ENCODE assay signal across 8 cellular contexts in the genomic region with DNA sequence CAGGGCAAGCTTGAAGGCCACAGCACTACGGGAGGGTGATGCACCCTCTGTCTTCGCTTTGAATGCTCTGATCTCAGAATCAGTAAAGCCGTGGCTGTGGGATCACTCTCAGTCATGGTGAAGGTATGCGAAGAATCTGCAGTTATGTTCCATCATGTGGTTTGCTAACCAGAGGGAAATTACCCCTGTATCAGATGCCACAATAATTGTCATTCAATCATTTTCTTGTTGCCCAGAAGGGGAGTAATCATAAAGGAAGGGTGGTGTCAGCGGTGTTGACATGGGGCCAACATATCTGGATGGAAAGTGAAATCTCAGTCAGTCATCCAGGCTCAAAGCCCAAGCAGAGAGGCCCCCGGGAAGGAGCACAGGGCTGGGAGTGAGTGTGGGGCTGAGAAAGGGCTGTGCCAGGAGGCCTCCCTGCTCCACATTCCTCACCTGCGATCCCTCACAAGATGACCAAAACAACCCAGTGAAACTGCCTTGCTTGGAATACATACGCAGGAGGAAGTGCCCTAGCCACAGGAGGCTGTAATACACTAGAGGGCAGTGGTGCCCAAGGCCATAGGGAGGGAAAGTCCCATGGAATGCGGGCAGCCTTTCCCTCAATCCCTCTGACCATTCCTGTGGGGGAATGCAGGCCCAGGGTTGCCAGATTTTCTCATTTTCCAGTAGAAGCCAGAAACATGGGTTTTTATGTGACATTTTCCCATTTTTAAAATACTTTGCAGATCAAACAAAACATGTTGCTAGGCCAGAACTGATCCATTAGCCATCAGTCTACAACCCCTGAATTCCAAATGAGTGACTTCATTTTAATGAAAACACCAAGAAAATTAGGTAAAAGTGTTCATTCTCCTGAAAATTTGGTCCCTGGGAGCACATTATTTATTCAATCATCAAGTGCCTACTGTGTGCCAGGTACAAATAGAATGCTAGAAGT.
DNase-seq lines count a peak whose midpoint lies in the region; ATAC-seq and TF ChIP-seq lines count a peak whose summit lies in the region.

No MANE protein-coding gene starts in this region.

- no peaks in the 10 kb centered on the region for H3K36me3 Mint-ChIP-seq in activated T-cell treated with anti-CD3 and anti-CD28 coated beads, Interleukin-2, amount 50 U/mL, for 24 hours (ENCODE audit: low read depth)

- H3K4me3 Mint-ChIP-seq in activated T-cell treated with anti-CD3 and anti-CD28 coated beads, Interleukin-2, amount 50 U/mL, for 24 hours = no peak overlapping the region

- no peak overlapping the region for H3K4me3 ChIP-seq in coronary artery

- H3K27ac Mint-ChIP-seq in activated T-cell treated with anti-CD3 and anti-CD28 coated beads, Interleukin-2, amount 50 U/mL, for 24 hours = no peak overlapping the region

- no peaks in the 10 kb centered on the region for H3K9me3 Mint-ChIP-seq in activated T-cell treated with anti-CD3 and anti-CD28 coated beads, Interleukin-2, amount 50 U/mL, for 24 hours

- H3K27ac ChIP-seq in coronary artery = peak overlapping the region; percentile 20 to 70

- intact Hi-C loops in posterior vena cava (cut with DNase I) = no loop called here

- peak; percentile 22 for TF ChIP-seq CTCF in coronary artery (IDR thresholded peaks at IDR 0.05)

- H3K27me3 Mint-ChIP-seq in activated T-cell treated with anti-CD3 and anti-CD28 coated beads, Interleukin-2, amount 50 U/mL, for 24 hours = peaks cover 6% of the 10 kb centered on the region

- DNase-seq in activated T-cell treated with anti-CD3 and anti-CD28 coated beads for 48 hours (ENCODE audit: low read depth) (peak; percentile 6), M059J (ENCODE audit: low read depth) (peak; percentile 98), coronary artery (ENCODE audit: low spot score) (no peak), lung microvascular endothelial cell (ENCODE audit: low read depth in 2 of 2) (peak; percentile 88 to 89), posterior vena cava (ENCODE audit: low spot score) (no peak)
- DNase-seq in activated T-cell treated with anti-CD3 and anti-CD28 coated beads, Interleukin-2, amount 50 U/mL, for 24 hours = no peak

- ATAC-seq in HG02798 (IDR thresholded peaks at IDR 0.05; ENCODE audit: poor library complexity, unreplicated experiment) (no peak), GM19324 (IDR thresholded peaks at IDR 0.05; ENCODE audit: low FRiP score, unreplicated experiment) (no peak)

- H3K4me1 Mint-ChIP-seq in activated T-cell treated with anti-CD3 and anti-CD28 coated beads, Interleukin-2, amount 50 U/mL, for 24 hours (ENCODE audit: low read depth) = peaks cover 4% of the 10 kb centered on the region

Comparison
In these comparisons a context has a peak if more than half of its experiments do, and no peak if none do; other contexts are left out.
1. DNase-seq: peak in activated T-cell treated with anti-CD3 and anti-CD28 coated beads for 48 hours (single experiment), M059J (single experiment) and lung microvascular endothelial cell (2 of 2); none in activated T-cell treated with anti-CD3 and anti-CD28 coated beads, Interleukin-2, amount 50 U/mL, for 24 hours (single experiment), coronary artery (single experiment) and posterior vena cava (single experiment).